8 cellular contexts compared by ENCODE assay signal in genomic region chr13:113209880-113210421, GRCh38. TPM values are rescaled to one million over a fixed set of nuclear protein-coding genes. Genes with fewer than 3 reads are reported as not detected.
DNase-seq lines count a peak whose midpoint lies in the region; ATAC-seq and TF ChIP-seq lines count a peak whose summit lies in the region.

No MANE protein-coding gene starts in this region.

- H3K9me3 ChIP-seq in neural progenitor cell (ENCODE audit: low read depth) (no peaks in the 10 kb centered on the region), suprapubic skin (no peaks in the 10 kb centered on the region)

- peak overlapping the region; percentile 73 for H3K4me3 ChIP-seq in fibroblast of pulmonary artery (replicated peaks; ENCODE audit: low read depth, low read length)
- H3K4me3 ChIP-seq in neural progenitor cell = peak overlapping the region; percentile 91
- H3K4me3 ChIP-seq in suprapubic skin = peak overlapping the region; percentile 72

- peaks cover 11% of the 10 kb centered on the region for H3F3A ChIP-seq in neural progenitor cell (ENCODE audit: low read depth)

- H3K27ac ChIP-seq in neural progenitor cell (peak overlapping the region; percentile 82), suprapubic skin (peak overlapping the region; percentile 99)

- H2AFZ ChIP-seq in neural progenitor cell (replicated peaks) = no peak overlapping the region

- H3K36me3 Mint-ChIP-seq in neural progenitor cell = peaks cover 19% of the 10 kb centered on the region

- H3K9ac ChIP-seq in neural progenitor cell = peak overlapping the region; percentile 69

- peak overlapping the region; percentile 89 for H3K4me3 Mint-ChIP-seq in neural progenitor cell

- H3K79me2 ChIP-seq in neural progenitor cell (ENCODE audit: low read depth) = peaks cover 89% of the 10 kb centered on the region

- H3K4me1 Mint-ChIP-seq in neural progenitor cell = peaks cover 32% of the 10 kb centered on the region

- TF ChIP-seq EP300 in suprapubic skin (IDR thresholded peaks at IDR 0.05) = no peak

- H4K20me1 ChIP-seq in neural progenitor cell (ENCODE audit: low read depth) = peaks cover 55% of the 10 kb centered on the region

- TF ChIP-seq POLR2A in suprapubic skin (IDR thresholded peaks at IDR 0.05) = no peak

- 0% methylated on average over 15 of the region's 52 CpGs for WGBS in suprapubic skin

- TF ChIP-seq CTCF in fibroblast of pulmonary artery (IDR thresholded peaks at IDR 0.05; ENCODE audit: low read length, missing control alignments) = no peak
- no peak for TF ChIP-seq CTCF in neural progenitor cell (IDR thresholded peaks at IDR 0.05)
- TF ChIP-seq CTCF in suprapubic skin (IDR thresholded peaks at IDR 0.05) = peak in 1 of 2 donors; percentile 7

- H3K36me3 ChIP-seq in neural progenitor cell (peaks cover 5% of the 10 kb centered on the region), suprapubic skin (peaks cover 3% of the 10 kb centered on the region)

- DNase-seq in C1 segment of cervical spinal cord (lab: John Stamatoyannopoulos, UW) (peak in 8 of 14 donors; percentile 21 to 57 (median 40)), GM19240 (ENCODE audit: insufficient read length, low spot score) (peak; percentile 45), activated T-helper 1 cell treated with Interleukin-2 at 50 U/mL for 16 hours (ENCODE audit: low read depth) (peak; percentile 67), fibroblast of pulmonary artery (ENCODE audit: low read depth) (peak; percentile 59), neural progenitor cell (ENCODE audit: low spot score) (peak; percentile 62), suprapubic skin (ENCODE audit: low spot score in 2 of 2) (peak; percentile 77 to 88)

- no peaks in the 10 kb centered on the region for H3K27me3 Mint-ChIP-seq in neural progenitor cell (ENCODE audit: insufficient read depth, low read depth)

- peak; percentile 36 for ATAC-seq in HG03439 (IDR thresholded peaks at IDR 0.05; ENCODE audit: unreplicated experiment)

- no peak overlapping the region for H3K27ac Mint-ChIP-seq in neural progenitor cell

- H3K4me1 ChIP-seq in neural progenitor cell (peaks cover 18% of the 10 kb centered on the region), suprapubic skin (peaks cover 68% of the 10 kb centered on the region)

- H3K27me3 ChIP-seq in neural progenitor cell = no peaks in the 10 kb centered on the region
- H3K27me3 ChIP-seq in suprapubic skin = no peaks in the 10 kb centered on the region

- peak overlapping the region; percentile 78 for H3K4me2 ChIP-seq in neural progenitor cell

- H3K9me3 Mint-ChIP-seq in neural progenitor cell = no peaks in the 10 kb centered on the region

TF ChIP-seq in PFSK-1, 5 proteins besides CTCF, POLR2A, EP300 and RAD21:
- peak; percentile 52 for TF ChIP-seq FOXP2 (optimal IDR thresholded peaks at IDR 0.05; ENCODE audit: borderline replicate concordance, extremely low read depth, extremely low read length, insufficient read depth)
- no peak for TF ChIP-seq POLR2AphosphoS5 (IDR thresholded peaks at IDR 0.05; ENCODE audit: low read depth, low read length)

RNA-seq across cellular contexts. Expression of gene CUL4A, which starts 0.5 kb away (rescaled TPM):
- 37.8 TPM for polyA plus RNA-seq in PFSK-1 (2012; ENCODE audit: insufficient read length, low read depth)
- total RNA-seq in neural progenitor cell (ENCODE audit: low replicate concordance) (95.1 and 96.0 TPM in 2 replicates), suprapubic skin (100 to 1,000 TPM in 3 of 4 donors, 10 to 100 TPM in 1; 95.6 to 221 (median 119) TPM)

RNA-seq across cellular contexts. Expression of gene PCID2, which starts 1.5 kb away (rescaled TPM):
- 22.6 TPM for polyA plus RNA-seq in PFSK-1 (2012; ENCODE audit: insufficient read length, low read depth)
- total RNA-seq in neural progenitor cell (ENCODE audit: low replicate concordance) (91.1 and 99.6 TPM in 2 replicates), suprapubic skin (10 to 100 TPM; 33.2 to 99.5 (median 49.5) TPM)

RNA-seq across cellular contexts. Expression of gene PROZ, which starts 51.5 kb away (rescaled TPM):
- 0.74 TPM for polyA plus RNA-seq in PFSK-1 (2012; ENCODE audit: insufficient read length, low read depth)
- total RNA-seq in neural progenitor cell (ENCODE audit: low replicate concordance) = not detected in 2 replicates
- not detected for total RNA-seq in suprapubic skin

Comparison
In these comparisons a context has a peak if more than half of its experiments do, and no peak if none do; other contexts are left out.
1. Peak in every context shown above with its lines: DNase-seq, ATAC-seq, H3K4me3 ChIP-seq and H3K27ac ChIP-seq.